Comparison of ENCODE assay signal across 1 cellular context in genomic region chr14:77032854-77033621, GRCh38.
A peak's percentile ranks its signal among the peaks of the same experiment; 100 is the strongest.
TF ChIP-seq lines count a peak whose summit lies in the region.

No MANE protein-coding gene starts in this region.

TF ChIP-seq in HepG2, 621 proteins besides CTCF, POLR2A, EP300 and RAD21 (continued from another document and continues in another):
- TF ChIP-seq FOXP4 (CRISPR knock-in tag; IDR thresholded peaks at IDR 0.05) (no peak), HNF1A (IDR thresholded peaks at IDR 0.05; ENCODE audit: low read depth) (no peak), HNF1A (CRISPR knock-in tag; IDR thresholded peaks at IDR 0.05; ENCODE audit: borderline replicate concordance) (no peak; the same call in 1 of the 2 replicates), ZC3H13 (CRISPR knock-in tag; IDR thresholded peaks at IDR 0.05) (no peak), FOXO4 (CRISPR knock-in tag; conservative IDR thresholded peaks at IDR 0.05) (no peak), SP1 (IDR thresholded peaks at IDR 0.05) (no peak), SP1 (CRISPR knock-in tag; IDR thresholded peaks at IDR 0.05) (no peak), ISL2 (CRISPR knock-in tag; IDR thresholded peaks at IDR 0.05) (peak; percentile 55; the same call in 1 of the 2 replicates), MTF2 (CRISPR knock-in tag; IDR thresholded peaks at IDR 0.05; ENCODE audit: borderline replicate concordance) (no peak), TCF7L2 (IDR thresholded peaks at IDR 0.05; ENCODE audit: low read depth, low read length) (no peak), HCFC1 (IDR thresholded peaks at IDR 0.05; ENCODE audit: low read depth, low read length) (no peak), PATZ1 (CRISPR knock-in tag; IDR thresholded peaks at IDR 0.05) (peak; percentile 58), ZFP90 (CRISPR knock-in tag; IDR thresholded peaks at IDR 0.05; ENCODE audit: borderline replicate concordance) (no peak), ZNF580 (CRISPR knock-in tag; IDR thresholded peaks at IDR 0.05; ENCODE audit: borderline replicate concordance, low read depth) (no peak), CENPT (CRISPR knock-in tag; IDR thresholded peaks at IDR 0.05; ENCODE audit: low read depth) (no peak), DDIT3 (CRISPR knock-in tag; IDR thresholded peaks at IDR 0.05) (no peak), NCOA2 (CRISPR knock-in tag; IDR thresholded peaks at IDR 0.05) (no peak; the same call in 1 of the 2 replicates), SP2 (CRISPR knock-in tag; IDR thresholded peaks at IDR 0.05) (no peak), PAXIP1 (CRISPR knock-in tag; conservative IDR thresholded peaks at IDR 0.05) (peak; percentile 47), ZBTB3 (CRISPR knock-in tag; IDR thresholded peaks at IDR 0.05; ENCODE audit: borderline replicate concordance, low read depth) (no peak), MIXL1 (CRISPR knock-in tag; IDR thresholded peaks at IDR 0.05) (0 out of 2 replicates have a peak, but pooled peaks have one; percentile 27), FOXK2 (IDR thresholded peaks at IDR 0.05) (no peak), GLI4 (CRISPR knock-in tag; IDR thresholded peaks at IDR 0.05; ENCODE audit: borderline replicate concordance) (no peak), SMYD3 (CRISPR knock-in tag; IDR thresholded peaks at IDR 0.05) (no peak), TMF1 (CRISPR knock-in tag; IDR thresholded peaks at IDR 0.05; ENCODE audit: low read depth) (no peak), GZF1 (CRISPR knock-in tag; IDR thresholded peaks at IDR 0.05) (no peak), MBD4 (IDR thresholded peaks at IDR 0.05; ENCODE audit: borderline replicate concordance, low read length) (no peak), PREB (CRISPR knock-in tag; IDR thresholded peaks at IDR 0.05) (no peak), ZNF607 (CRISPR knock-in tag; IDR thresholded peaks at IDR 0.05; ENCODE audit: borderline replicate concordance) (no peak), ZC3H4 (CRISPR knock-in tag; IDR thresholded peaks at IDR 0.05; ENCODE audit: borderline replicate concordance) (no peak), ZNF354B (CRISPR knock-in tag; IDR thresholded peaks at IDR 0.05) (no peak), FOXP1 (IDR thresholded peaks at IDR 0.05) (no peak), FOXP1 (CRISPR knock-in tag; IDR thresholded peaks at IDR 0.05) (no peak), ZFP82 (CRISPR knock-in tag; IDR thresholded peaks at IDR 0.05; ENCODE audit: borderline replicate concordance) (no peak), POGK (CRISPR knock-in tag; conservative IDR thresholded peaks at IDR 0.05) (peak; percentile 10), SMAD1 (CRISPR knock-in tag; IDR thresholded peaks at IDR 0.05; ENCODE audit: borderline replicate concordance, low read depth) (no peak), ZNF891 (CRISPR knock-in tag; IDR thresholded peaks at IDR 0.05) (no peak), ZNF543 (CRISPR knock-in tag; IDR thresholded peaks at IDR 0.05) (no peak; the same call in 1 of the 2 replicates), HINFP (CRISPR knock-in tag; IDR thresholded peaks at IDR 0.05; ENCODE audit: low read depth) (no peak), ZNF503 (CRISPR knock-in tag; IDR thresholded peaks at IDR 0.05) (no peak), ZNF674 (CRISPR knock-in tag; IDR thresholded peaks at IDR 0.05; ENCODE audit: low read depth) (no peak), ASH2L (IDR thresholded peaks at IDR 0.05; ENCODE audit: insufficient read length, low read depth, low read length) (peak; percentile 28), ZNF317 (CRISPR knock-in tag; IDR thresholded peaks at IDR 0.05) (peak; percentile 93), ARHGAP35 (CRISPR knock-in tag; IDR thresholded peaks at IDR 0.05; ENCODE audit: borderline replicate concordance) (no peak), ZNF619 (CRISPR knock-in tag; IDR thresholded peaks at IDR 0.05) (no peak)
